23 cellular contexts compared by ENCODE assay signal in the genomic region with DNA sequence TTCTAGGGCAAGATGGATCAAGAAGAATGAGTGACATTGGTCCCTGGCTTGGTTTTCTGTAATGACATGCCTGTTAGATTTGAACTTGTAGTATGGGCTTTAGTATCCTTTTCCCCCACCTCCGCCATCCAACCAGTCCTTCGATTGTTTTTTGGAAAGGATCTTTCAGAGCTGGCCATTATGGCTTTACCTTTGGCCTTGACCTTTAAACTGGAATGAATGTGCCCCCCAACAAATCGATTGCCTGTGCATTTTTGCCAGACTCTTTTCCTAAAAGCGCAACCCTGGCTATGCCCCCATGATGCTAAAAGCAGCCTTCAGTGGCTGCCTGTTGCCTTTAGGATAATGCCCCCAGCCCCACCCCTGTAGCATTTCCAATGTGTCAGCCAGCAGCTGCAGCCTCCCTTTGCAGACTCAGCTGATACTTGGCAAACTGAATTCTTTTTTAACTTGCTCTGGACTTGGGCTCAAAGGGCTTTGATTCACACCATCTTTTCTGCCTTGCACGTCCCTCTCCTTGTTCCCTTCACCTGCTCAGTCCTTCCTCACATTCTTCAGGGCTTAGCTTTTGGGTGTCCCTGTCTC. TPM values are rescaled to one million over a fixed set of nuclear protein-coding genes. Genes with fewer than 3 reads are reported as not detected.
DNase-seq lines count a peak whose midpoint lies in the region; ATAC-seq, FAIRE-seq and TF ChIP-seq lines count a peak whose summit lies in the region.
"Had no signal": no experiment of that assay in that cellular context is flagged by ENCODE, and none has a peak within 500 bp of the region (broad histone marks: within the 10 kb centered on the region; RNA-seq: fewer than 3 reads in every experiment).

No MANE protein-coding gene starts in this region.

- TF ChIP-seq POLR2A in upper lobe of left lung (IDR thresholded peaks at IDR 0.05) (no peak), GM12891 (IDR thresholded peaks at IDR 0.05; ENCODE audit: low read depth, low read length) (no peak)

- H3K9ac ChIP-seq in kidney (ENCODE audit: low read length in 2 of 2), result peak overlapping the region in 1 of 2 donors; percentile 53
- H3K9ac ChIP-seq: SK-N-SH had no signal

- WGBS in upper lobe of left lung, 2 donors, result 63 to 67% methylated on average over 5 of the region's 5 CpGs

- peak; percentile 16 for DNase-seq in left ventricle myocardium superior
- DNase-seq in cardiac septum (ENCODE audit: low spot score), result no peak
- DNase-seq in kidney, result no peak
- DNase-seq in osteoblast (ENCODE audit: insufficient read length, low spot score, missing footprints), result peak; percentile 80
- no peak for DNase-seq in upper lobe of left lung
- no peak for DNase-seq in GM12891 (ENCODE audit: insufficient read length, low spot score)
- DNase-seq: activated naive CD4-positive, alpha-beta T cell treated with anti-CD3 and anti-CD28 coated beads for 36 hours; DND-41; dorsolateral prefrontal cortex; NCI-H1930; NCI-H82; SK-N-SH; WERI-Rb-1 had no signal

- ATAC-seq in left ventricle myocardium superior (no peak), upper lobe of left lung (ENCODE audit: low FRiP score in 2 of 2) (no peak), GM21786 (IDR thresholded peaks at IDR 0.05; ENCODE audit: unreplicated experiment) (no peak), HG02763 (IDR thresholded peaks at IDR 0.05; ENCODE audit: unreplicated experiment) (no peak)
- ATAC-seq: GM12878; heart left ventricle; stimulated activated memory B cell treated with anti-CD40 and anti-IgM and Interleukin-4, amounts not matched to agents 10 μg/mL and 1 μg/mL and 100 μg/mL, for 72 hours had no signal

- H2AFZ ChIP-seq in osteoblast (ENCODE audit: low read length), result no peak overlapping the region

- peak overlapping the region; percentile 16 to 51 for H3K27ac ChIP-seq in kidney (ENCODE audit: low read depth in 2 of 2, low read length in 2 of 2)
- no peak overlapping the region for H3K27ac ChIP-seq in osteoblast (ENCODE audit: low read depth, low read length)
- peak overlapping the region in 3 of 4 donors; percentile 31 to 47 (median 33) for H3K27ac ChIP-seq in upper lobe of left lung
- H3K27ac ChIP-seq: HL-60, WERI-Rb-1 had no signal

- H3K27me3 ChIP-seq in osteoblast (ENCODE audit: insufficient read depth, low read length), result peaks cover 23% of the 10 kb centered on the region
- H3K27me3 ChIP-seq in upper lobe of left lung, result peaks cover 0 to 22% (median 7%) of the 10 kb centered on the region in 4 donors

- H3K4me3 ChIP-seq in kidney (ENCODE audit: low read length in 2 of 2) (peak overlapping the region; percentile 16 to 59), osteoblast (ENCODE audit: insufficient read depth, low read length) (no peak overlapping the region), upper lobe of left lung (no peak overlapping the region)
- H3K4me3 ChIP-seq: GM12878, HAP-1, heart left ventricle had no signal

- TF ChIP-seq EP300 in upper lobe of left lung (IDR thresholded peaks at IDR 0.05), result no peak

- H3K79me2 ChIP-seq in osteoblast (ENCODE audit: insufficient read depth, low read length), result no peaks in the 10 kb centered on the region

- TF ChIP-seq CTCF in kidney (IDR thresholded peaks at IDR 0.05; ENCODE audit: borderline replicate concordance, extremely low read depth, insufficient read depth) (no peak), osteoblast (IDR thresholded peaks at IDR 0.05; ENCODE audit: extremely low read depth, low read depth, low read length) (no peak), upper lobe of left lung (IDR thresholded peaks at IDR 0.05) (no peak)

- peaks cover 20 to 34% of the 10 kb centered on the region in 2 donors for H3K4me1 ChIP-seq in kidney (ENCODE audit: control insufficient read depth in 1 of 2, insufficient read depth in 1 of 2, low read depth in 1 of 2, low read length in 2 of 2)
- H3K4me1 ChIP-seq in osteoblast (ENCODE audit: insufficient read depth, low read length), result no peaks in the 10 kb centered on the region
- H3K4me1 ChIP-seq in upper lobe of left lung, result peaks cover 14 to 39% (median 25%) of the 10 kb centered on the region in 4 donors

- H3K36me3 ChIP-seq in kidney (ENCODE audit: control insufficient read depth in 1 of 2, insufficient read depth in 2 of 2, low read length in 2 of 2) (no peaks in the 10 kb centered on the region), osteoblast (ENCODE audit: insufficient read depth, low read length) (no peaks in the 10 kb centered on the region), upper lobe of left lung (peaks cover 0 to 12% (median 6%) of the 10 kb centered on the region in 4 donors)
- H3K36me3 ChIP-seq: HAP-1 had no signal

- H3K4me2 ChIP-seq in osteoblast (ENCODE audit: insufficient read depth, low read length), result no peak overlapping the region
- H3K4me2 ChIP-seq: SK-N-SH had no signal

- no peak for FAIRE-seq in kidney (lab: Jason Lieb, UNC)
- no peak for FAIRE-seq in GM12891 (lab: Jason Lieb, UNC)
- FAIRE-seq: GM12878 had no signal

- H3K9me3 ChIP-seq in kidney (ENCODE audit: control insufficient read depth in 1 of 2, low read length in 2 of 2), result no peaks in the 10 kb centered on the region
- H3K9me3 ChIP-seq in osteoblast (ENCODE audit: low read depth, low read length), result no peaks in the 10 kb centered on the region
- peaks cover 0 to 7% (median 1%) of the 10 kb centered on the region in 4 donors for H3K9me3 ChIP-seq in upper lobe of left lung

- H4K20me1 ChIP-seq in osteoblast (ENCODE audit: insufficient read depth, low read length), result no peaks in the 10 kb centered on the region

- intact Hi-C loops in left ventricle myocardium superior (cut with micrococcal nuclease) (no loop called here), cardiac septum (cut with DNase I) (no loop called here), kidney (cut with DNase I) (no loop called here)

TF ChIP-seq in GM12891, 5 proteins besides CTCF, POLR2A, EP300 and RAD21:
- TF ChIP-seq TAF1 (IDR thresholded peaks at IDR 0.05; ENCODE audit: low read depth, low read length) (no peak), SPI1 (IDR thresholded peaks at IDR 0.05; ENCODE audit: low read depth, low read length) (no peak), POLR2AphosphoS5 (IDR thresholded peaks at IDR 0.05; ENCODE audit: low read depth, low read length) (no peak), POU2F2 (IDR thresholded peaks at IDR 0.05; ENCODE audit: low read depth, low read length) (no peak), PAX5 (IDR thresholded peaks at IDR 0.05; ENCODE audit: insufficient read depth, low read length, severe bottlenecking) (no peak)
TF ChIP-seq in GM12891: peak in this region for 0.

RNA-seq across cellular contexts. Expression of a gene that starts 4.0 kb away (rescaled TPM):
- 34.4 TPM for total RNA-seq in left ventricle myocardium superior
- 31.7 TPM for total RNA-seq in cardiac septum
- total RNA-seq in kidney, result 358 TPM
- 242 TPM for polyA plus RNA-seq in kidney (ENCODE audit: insufficient read depth, low read depth, low replicate concordance)
- 2.9 and 6.8 TPM in 2 replicates for total RNA-seq in osteoblast
- 10 to 100 TPM; 50.7 to 88.4 (median 56.4) TPM for total RNA-seq in upper lobe of left lung
- polyA plus RNA-seq in GM12891 (2012; ENCODE audit: low read depth, missing spikeins), result 7.5 TPM
- total RNA-seq: A673; activated naive CD4-positive, alpha-beta T cell treated with anti-CD3 and anti-CD28 coated beads for 36 hours; T-helper 2 cell treated with Interferon-gamma antibody and Interleukin-4, amounts not matched to agents 100 ng/mL and 5 ng/mL, for 36 hours had no signal
- polyA plus RNA-seq: SK-N-SH had no signal

RNA-seq across cellular contexts. Expression of a gene that starts 30.6 kb away (rescaled TPM):
- total RNA-seq in left ventricle myocardium superior, result 1.9 TPM
- 2.6 TPM for total RNA-seq in cardiac septum
- total RNA-seq in kidney, result 8.2 TPM
- polyA plus RNA-seq in kidney (ENCODE audit: insufficient read depth, low read depth, low replicate concordance), result 3.1 TPM
- total RNA-seq in osteoblast, result not detected in 2 replicates
- total RNA-seq in upper lobe of left lung, result 10 to 100 TPM; 10.7 to 26.5 (median 18.0) TPM
- 40.2 TPM for polyA plus RNA-seq in GM12891 (2012; ENCODE audit: low read depth, missing spikeins)
- total RNA-seq: A673, mesothelial cell of epicardium had no signal
- polyA plus RNA-seq: SK-N-SH had no signal

Comparison
In these comparisons a context has a peak if more than half of its experiments do, and no peak if none do; other contexts are left out.
1. DNase-seq: peak in left ventricle myocardium superior (single experiment) and osteoblast (single experiment); none in cardiac septum (single experiment), kidney (single experiment), upper lobe of left lung (0 of 2) and GM12891 (single experiment).
2. H3K4me3 ChIP-seq: peak in kidney (2 of 2); none in osteoblast (single experiment) and upper lobe of left lung (0 of 4).